In the genomic region with DNA sequence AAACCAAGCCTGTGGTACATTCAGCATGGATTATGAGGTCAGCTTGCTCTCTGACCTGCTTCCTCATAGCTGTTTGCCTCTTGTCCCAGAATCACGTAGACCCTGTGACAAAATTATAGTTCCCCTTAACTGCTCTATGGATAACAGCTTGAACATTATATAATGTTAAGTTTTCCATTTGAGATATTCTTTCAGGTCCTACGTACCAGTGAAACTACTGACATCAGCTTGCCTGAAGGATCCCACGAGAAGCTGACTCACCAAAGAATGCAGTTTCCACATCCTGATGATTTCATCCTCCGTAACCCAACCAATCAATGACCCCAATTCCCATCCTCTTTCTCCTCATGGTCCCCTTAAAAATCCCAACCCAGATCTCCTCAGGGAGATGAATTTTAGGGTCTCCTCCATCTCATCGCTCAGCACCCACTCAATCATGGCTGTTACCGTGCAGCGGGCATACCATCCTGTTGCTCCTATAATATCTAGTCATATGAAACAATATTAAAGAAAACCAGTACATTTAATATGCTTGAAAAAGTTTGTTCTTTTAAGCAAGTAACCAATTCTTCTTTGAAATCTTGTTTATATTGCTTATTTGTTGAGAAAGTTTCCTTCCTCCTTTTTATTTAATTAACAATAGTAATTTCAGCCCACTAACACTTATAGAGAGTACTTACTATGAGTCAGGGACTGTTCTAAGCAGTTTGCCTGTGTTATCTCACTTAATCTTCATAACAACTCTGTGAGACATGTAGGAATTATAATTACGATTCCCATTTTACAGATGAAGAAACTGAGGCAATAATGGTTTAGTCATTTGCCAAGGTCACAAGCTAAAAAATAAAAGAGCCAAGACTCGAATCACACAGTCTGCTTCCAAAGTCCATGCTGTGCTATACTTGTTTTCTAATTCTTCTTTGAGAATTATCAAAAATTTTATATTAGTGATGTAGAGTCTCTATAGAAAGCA, we compare ENCODE assay signal across 13 cellular contexts. TPM values are rescaled to one million over a fixed set of nuclear protein-coding genes. Genes with fewer than 3 reads are reported as not detected.
DNase-seq lines count a peak whose midpoint lies in the region; ATAC-seq and TF ChIP-seq lines count a peak whose summit lies in the region.
"Had no signal": no experiment of that assay in that cellular context is flagged by ENCODE, and none has a peak within 500 bp of the region (broad histone marks: within the 10 kb centered on the region; RNA-seq: fewer than 3 reads in every experiment).

No MANE protein-coding gene starts in this region.

- in situ Hi-C loops in GM23248 (cut with MboI) (loop anchor here (10.0 to 25.0 kb wide), 2 partner anchors 222 to 374 kb away; partner anchors contain the start of gene MAP1LC3C), G401 (cut with HindIII; ENCODE audit: low sequenced_read_pairs) (no loop called here)

- H3K4me1 ChIP-seq in GM23248 (ENCODE audit: insufficient read depth) = peaks cover 20% of the 10 kb centered on the region
- H3K4me1 ChIP-seq: tibial artery had no signal

- WGBS in GM23248 (ENCODE audit: low coverage in 1 of 2, low lambda C conversion rate in 2 of 2, missing lambda C conversion rate in 2 of 2), 2 experiments = 39 to 41% methylated on average over 9 of the region's 9 CpGs

- H3K36me3 ChIP-seq in GM23248 (ENCODE audit: low read depth) = no peaks in the 10 kb centered on the region
- H3K36me3 ChIP-seq: tibial artery had no signal

- peak overlapping the region; percentile 74 for H2AFZ ChIP-seq in GM23248

- no peaks in the 10 kb centered on the region for H3K79me2 ChIP-seq in GM23248 (ENCODE audit: insufficient read depth)

- ATAC-seq in SK-N-SH treated with all-trans-retinoic acid at 6 μM for 48 hours (peak; percentile 60), HG02840 (IDR thresholded peaks at IDR 0.05; ENCODE audit: low FRiP score, unreplicated experiment) (no peak)
- ATAC-seq: activated CD4-positive, CD25-positive, alpha-beta regulatory T cell treated with anti-CD3 and anti-CD28 coated beads, Interleukin-2, amount 50 U/mL, for 24 hours; left colon had no signal

- H3K9me3 ChIP-seq in GM23248 (ENCODE audit: low read depth) = no peaks in the 10 kb centered on the region
- H3K9me3 ChIP-seq: tibial artery had no signal

- H3K27me3 ChIP-seq in GM23248 (replicated peaks; ENCODE audit: insufficient read depth) = no peaks in the 10 kb centered on the region
- H3K27me3 ChIP-seq: tibial artery had no signal

- no peaks in the 10 kb centered on the region for H3K9me2 ChIP-seq in GM23248 (ENCODE audit: insufficient read depth)

- H3K4me2 ChIP-seq in GM23248 (ENCODE audit: unreplicated experiment) = peak overlapping the region; percentile 56

- DNase-seq in GM23248 (peak; percentile 90), fibroblast of mammary gland (ENCODE audit: low read depth) (peak; percentile 96), skeletal muscle cell (ENCODE audit: low read depth) (peak; percentile 92), NCI-H82 treated with DMSO at 0.1 percent for 48 hours (lab: John Stamatoyannopoulos, UW; ENCODE audit: unreplicated experiment) (no peak), G401 (ENCODE audit: low spot score) (no peak)
- no peak for DNase-seq in stimulated activated CD4-positive, alpha-beta T cell treated with anti-CD3 and anti-CD28 coated beads, Interleukin-1b, Interleukin-23, amount 100 ng/mL, for 48 hours
- DNase-seq: left colon, NCI-H526, tibial artery had no signal

- peak overlapping the region; percentile 57 for H3K9ac ChIP-seq in GM23248

- TF ChIP-seq CTCF in fibroblast of mammary gland (conservative IDR thresholded peaks at IDR 0.05; ENCODE audit: control insufficient read depth, insufficient read depth, low read depth, low read length) = no peak

- H4K20me1 ChIP-seq in GM23248 (ENCODE audit: insufficient read depth) = no peaks in the 10 kb centered on the region

- H3F3A ChIP-seq in GM23248 (ENCODE audit: insufficient read depth) = peaks cover 9% of the 10 kb centered on the region; the same call in 1 of the 2 replicates

- H3K27ac ChIP-seq in GM23248 = peak overlapping the region; percentile 60
- H3K27ac ChIP-seq: tibial artery had no signal

- H3K4me3 ChIP-seq in GM23248 (peak overlapping the region; percentile 23; the same call in 1 of the 2 replicates), fibroblast of mammary gland (ENCODE audit: control insufficient read depth, low read depth, low read length) (no peak overlapping the region), skeletal muscle cell (ENCODE audit: low read depth, low read length) (no peak overlapping the region)
- H3K4me3 ChIP-seq: tibial artery had no signal

TF ChIP-seq in SK-N-SH treated with all-trans-retinoic acid at 6 μM for 48 hours, 23 proteins besides CTCF, POLR2A, EP300 and RAD21 (continues in another document):
- TF ChIP-seq, protein P1, sequence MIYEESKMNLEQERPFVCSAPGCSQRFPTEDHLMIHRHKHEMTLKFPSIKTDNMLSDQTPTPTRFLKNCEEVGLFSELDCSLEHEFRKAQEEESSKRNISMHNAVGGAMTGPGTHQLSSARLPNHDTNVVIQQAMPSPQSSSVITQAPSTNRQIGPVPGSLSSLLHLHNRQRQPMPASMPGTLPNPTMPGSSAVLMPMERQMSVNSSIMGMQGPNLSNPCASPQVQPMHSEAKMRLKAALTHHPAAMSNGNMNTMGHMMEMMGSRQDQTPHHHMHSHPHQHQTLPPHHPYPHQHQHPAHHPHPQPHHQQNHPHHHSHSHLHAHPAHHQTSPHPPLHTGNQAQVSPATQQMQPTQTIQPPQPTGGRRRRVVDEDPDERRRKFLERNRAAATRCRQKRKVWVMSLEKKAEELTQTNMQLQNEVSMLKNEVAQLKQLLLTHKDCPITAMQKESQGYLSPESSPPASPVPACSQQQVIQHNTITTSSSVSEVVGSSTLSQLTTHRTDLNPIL (CRISPR knock-in tag; IDR thresholded peaks at IDR 0.05; ENCODE audit: low read depth) = no peak
- no peak for TF ChIP-seq RARB (CRISPR knock-in tag; IDR thresholded peaks at IDR 0.05)
- no peak for TF ChIP-seq ZFP30 (CRISPR knock-in tag; IDR thresholded peaks at IDR 0.05)
- TF ChIP-seq, protein P2, sequence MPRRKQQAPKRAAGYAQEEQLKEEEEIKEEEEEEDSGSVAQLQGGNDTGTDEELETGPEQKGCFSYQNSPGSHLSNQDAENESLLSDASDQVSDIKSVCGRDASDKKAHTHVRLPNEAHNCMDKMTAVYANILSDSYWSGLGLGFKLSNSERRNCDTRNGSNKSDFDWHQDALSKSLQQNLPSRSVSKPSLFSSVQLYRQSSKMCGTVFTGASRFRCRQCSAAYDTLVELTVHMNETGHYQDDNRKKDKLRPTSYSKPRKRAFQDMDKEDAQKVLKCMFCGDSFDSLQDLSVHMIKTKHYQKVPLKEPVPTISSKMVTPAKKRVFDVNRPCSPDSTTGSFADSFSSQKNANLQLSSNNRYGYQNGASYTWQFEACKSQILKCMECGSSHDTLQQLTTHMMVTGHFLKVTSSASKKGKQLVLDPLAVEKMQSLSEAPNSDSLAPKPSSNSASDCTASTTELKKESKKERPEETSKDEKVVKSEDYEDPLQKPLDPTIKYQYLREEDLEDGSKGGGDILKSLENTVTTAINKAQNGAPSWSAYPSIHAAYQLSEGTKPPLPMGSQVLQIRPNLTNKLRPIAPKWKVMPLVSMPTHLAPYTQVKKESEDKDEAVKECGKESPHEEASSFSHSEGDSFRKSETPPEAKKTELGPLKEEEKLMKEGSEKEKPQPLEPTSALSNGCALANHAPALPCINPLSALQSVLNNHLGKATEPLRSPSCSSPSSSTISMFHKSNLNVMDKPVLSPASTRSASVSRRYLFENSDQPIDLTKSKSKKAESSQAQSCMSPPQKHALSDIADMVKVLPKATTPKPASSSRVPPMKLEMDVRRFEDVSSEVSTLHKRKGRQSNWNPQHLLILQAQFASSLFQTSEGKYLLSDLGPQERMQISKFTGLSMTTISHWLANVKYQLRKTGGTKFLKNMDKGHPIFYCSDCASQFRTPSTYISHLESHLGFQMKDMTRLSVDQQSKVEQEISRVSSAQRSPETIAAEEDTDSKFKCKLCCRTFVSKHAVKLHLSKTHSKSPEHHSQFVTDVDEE (CRISPR knock-in tag; IDR thresholded peaks at IDR 0.05) = no peak
- no peak for TF ChIP-seq ZNF70 (CRISPR knock-in tag; IDR thresholded peaks at IDR 0.05)
- TF ChIP-seq ZC3H10 (CRISPR knock-in tag; IDR thresholded peaks at IDR 0.05) = no peak
- no peak for TF ChIP-seq ZNF8 (CRISPR knock-in tag; IDR thresholded peaks at IDR 0.05)
- TF ChIP-seq GLIS3 (CRISPR knock-in tag; IDR thresholded peaks at IDR 0.05) = no peak
- no peak for TF ChIP-seq CSRNP3 (CRISPR knock-in tag; IDR thresholded peaks at IDR 0.05)
- TF ChIP-seq ESRRG (CRISPR knock-in tag; IDR thresholded peaks at IDR 0.05) = no peak

RNA-seq across cellular contexts. Expression of gene CHML, which starts 27.4 kb away (rescaled TPM):
- total RNA-seq in GM23248 (2014; rRNA removed; shearing (Covaris generic)) = 7.2 and 8.9 TPM in 2 replicates
- 3.2 and 3.4 TPM in 2 replicates for polyA plus RNA-seq in GM23248 (2016; fragmentation: Nextera tagmentation; extraction: Ambion mirVana)
- 3.4 and 8.9 TPM in 2 replicates for total RNA-seq in G401 (2014; rRNA removed; shearing (Covaris generic))

RNA-seq across cellular contexts. Expression of gene OPN3, which starts 27.4 kb away (rescaled TPM):
- total RNA-seq in GM23248 (2014; rRNA removed; shearing (Covaris generic)) = 10.2 and 15.2 TPM in 2 replicates
- polyA plus RNA-seq in GM23248 (2016; fragmentation: Nextera tagmentation; extraction: Ambion mirVana) = 12.3 and 14.0 TPM in 2 replicates
- 13.4 and 14.4 TPM in 2 replicates for total RNA-seq in G401 (2014; rRNA removed; shearing (Covaris generic))

RNA-seq across cellular contexts. Expression of gene WDR64, which starts 39.3 kb away (rescaled TPM):
- not detected in 2 replicates for total RNA-seq in GM23248 (2014; rRNA removed; shearing (Covaris generic))
- polyA plus RNA-seq in GM23248 (2016; fragmentation: Nextera tagmentation; extraction: Ambion mirVana) = not detected in 2 replicates
- not detected in 2 replicates for total RNA-seq in G401 (2014; rRNA removed; shearing (Covaris generic))
- total RNA-seq: cardiac septum had no signal

Comparison
In these comparisons a context has a peak if more than half of its experiments do, and no peak if none do; other contexts are left out.
1. DNase-seq: peak in GM23248 (single experiment), fibroblast of mammary gland (single experiment) and skeletal muscle cell (single experiment); none in NCI-H82 treated with DMSO at 0.1 percent for 48 hours (single experiment), G401 (single experiment) and stimulated activated CD4-positive, alpha-beta T cell treated with anti-CD3 and anti-CD28 coated beads, Interleukin-1b, Interleukin-23, amount 100 ng/mL, for 48 hours (single experiment).